8 cellular contexts compared by ENCODE assay signal in genomic region chr1:9110669-9111356, GRCh38. TPM values are rescaled to one million over a fixed set of nuclear protein-coding genes. Genes with fewer than 3 reads are reported as not detected.
DNase-seq lines count a peak whose midpoint lies in the region; ATAC-seq and TF ChIP-seq lines count a peak whose summit lies in the region.

No MANE protein-coding gene starts in this region.

- no peaks in the 10 kb centered on the region for H4K20me1 ChIP-seq in PC-3 (ENCODE audit: low read length)

- H3K4me1 ChIP-seq in PC-3 (ENCODE audit: insufficient read depth, low read length) (peaks cover 26% of the 10 kb centered on the region), esophagus muscularis mucosa (peaks cover 9 to 24% (median 17%) of the 10 kb centered on the region in 4 donors)
- H3K4me1 ChIP-seq in naive thymus-derived CD4-positive, alpha-beta T cell (ENCODE audit: control insufficient read depth in 2 of 2, insufficient read depth in 2 of 2, low read length in 2 of 2), result no peaks in the 10 kb centered on the region

- POLR2A ChIA-PET in PC-3 (lab: Charles Lee; ENCODE audit: unreplicated experiment), result no interaction called here
- POLR2A ChIA-PET in naive thymus-derived CD4-positive, alpha-beta T cell (lab: Charles Lee), result no interaction called here

- ATAC-seq in PC-3 (peak; percentile 80), HG02870 (IDR thresholded peaks at IDR 0.05; ENCODE audit: unreplicated experiment) (no peak)
- peak; percentile 94 for ATAC-seq in naive thymus-derived CD4-positive, alpha-beta T cell

- peaks cover 0 to 27% (median 6%) of the 10 kb centered on the region in 7 donors for H3K4me1 Mint-ChIP-seq in naive thymus-derived CD4-positive, alpha-beta T cell

- no peak for TF ChIP-seq EP300 in esophagus muscularis mucosa (IDR thresholded peaks at IDR 0.05)

- intact Hi-C loops in PC-3 (cut with micrococcal nuclease) (loop anchor here (1.0 kb wide), 1 partner anchor 85 kb away; no protein-coding TSS in a partner anchor), esophagus muscularis mucosa (cut with DNase I) (loop anchor here (2.0 kb wide), 1 partner anchor 86 kb away; no protein-coding TSS in a partner anchor)
- intact Hi-C loops in naive thymus-derived CD4-positive, alpha-beta T cell (cut with micrococcal nuclease), result loop anchor here (1.0 to 2.0 kb wide), 4 partner anchors 31 to 380 kb away; no protein-coding TSS in a partner anchor

- H2AFZ ChIP-seq in PC-3 (ENCODE audit: low read length), result no peak overlapping the region

- peaks cover 3% of the 10 kb centered on the region; the same call in 1 of the 2 replicates for H3K79me2 ChIP-seq in PC-3 (ENCODE audit: low read length)

- in situ Hi-C loops in Caki2 (cut with HindIII; ENCODE audit: low pct_unique_long_range_greater_than_20kb, low sequenced_read_pairs), result no loop called here

- H3K4me3 Mint-ChIP-seq in naive thymus-derived CD4-positive, alpha-beta T cell, result no peak overlapping the region

- peak; percentile 94 for TF ChIP-seq CTCF in PC-3 (conservative IDR thresholded peaks at IDR 0.05; ENCODE audit: low read depth, low read length)
- TF ChIP-seq CTCF in esophagus muscularis mucosa (IDR thresholded peaks at IDR 0.05), result peak; percentile 89 to 95 (median 91)

- CTCF ChIA-PET in PC-3 (lab: Charles Lee), result interaction anchor here (0.6 to 1.0 kb wide), 5 partner anchors 31 to 380 kb away, joined by 3 to 9 read pairs (median 3); partner anchors contain the start of gene H6PD
- CTCF ChIA-PET in naive thymus-derived CD4-positive, alpha-beta T cell (lab: Charles Lee), result interaction anchor here (0.5 to 2.8 kb wide), 11 partner anchors 8 to 363 kb away, joined by 3 to 20 read pairs (median 4); no protein-coding TSS in a partner anchor

- H3K9ac ChIP-seq in PC-3 (ENCODE audit: low read length), result peak overlapping the region; percentile 68

- 39% methylated on average over 14 of the region's 18 CpGs for WGBS in esophagus muscularis mucosa

- H3K36me3 ChIP-seq in PC-3 (ENCODE audit: low read depth, low read length) (no peaks in the 10 kb centered on the region), esophagus muscularis mucosa (peaks cover 0 to 22% (median 16%) of the 10 kb centered on the region in 4 donors)
- H3K36me3 ChIP-seq in naive thymus-derived CD4-positive, alpha-beta T cell (ENCODE audit: control insufficient read depth in 2 of 3, insufficient read depth in 3 of 3, low read length in 3 of 3), result peaks cover 0 to 5% (median 0%) of the 10 kb centered on the region in 3 experiments

- no peak for TF ChIP-seq POLR2A in esophagus muscularis mucosa (IDR thresholded peaks at IDR 0.05; ENCODE audit: low read depth)

- H3K36me3 Mint-ChIP-seq in naive thymus-derived CD4-positive, alpha-beta T cell, result peaks cover 0 to 15% (median 0%) of the 10 kb centered on the region in 5 donors

- DNase-seq in Caki2 (ENCODE audit: low read depth) (peak; percentile 88), HPDE6-E6E7 (ENCODE audit: extremely low spot score) (peak; percentile 79), PC-3 (peak; percentile 91), activated T-cell treated with anti-CD3 and anti-CD28 coated beads for 48 hours (ENCODE audit: low read depth) (peak; percentile 83), esophagus muscularis mucosa (ENCODE audit: extremely low spot score) (peak; percentile 97)
- peak; percentile 63 to 88 (median 79) for DNase-seq in naive thymus-derived CD4-positive, alpha-beta T cell
- peak; percentile 69 to 71 for DNase-seq in stimulated activated CD8-positive, alpha-beta memory T cell treated with anti-CD3 and anti-CD28 coated beads, Interleukin-7, amount 100 ng/mL, for 4 hours (ENCODE audit: low read depth in 2 of 2)

- no peaks in the 10 kb centered on the region for H3K27me3 Mint-ChIP-seq in naive thymus-derived CD4-positive, alpha-beta T cell

- H3K4me2 ChIP-seq in PC-3 (ENCODE audit: low read length), result no peak overlapping the region

- H3K27ac Mint-ChIP-seq in naive thymus-derived CD4-positive, alpha-beta T cell, result no peak overlapping the region

- H3K9me2 ChIP-seq in PC-3 (replicated peaks; ENCODE audit: low read length), result no peaks in the 10 kb centered on the region

- H3K9me3 ChIP-seq in PC-3 (ENCODE audit: low read length) (no peaks in the 10 kb centered on the region), esophagus muscularis mucosa (no peaks in the 10 kb centered on the region)
- no peaks in the 10 kb centered on the region for H3K9me3 ChIP-seq in naive thymus-derived CD4-positive, alpha-beta T cell (ENCODE audit: control insufficient read depth in 2 of 3, low read length in 3 of 3)

- no peaks in the 10 kb centered on the region for H3F3A ChIP-seq in PC-3 (ENCODE audit: low read length, unreplicated experiment)

- no peaks in the 10 kb centered on the region for H3K9me3 Mint-ChIP-seq in naive thymus-derived CD4-positive, alpha-beta T cell

- no peak overlapping the region for H3K4me3 ChIP-seq in PC-3 (ENCODE audit: low read length)
- H3K4me3 ChIP-seq in esophagus muscularis mucosa, result no peak overlapping the region
- H3K4me3 ChIP-seq in naive thymus-derived CD4-positive, alpha-beta T cell (ENCODE audit: low read length), result no peak overlapping the region

- no peaks in the 10 kb centered on the region for H3K27me3 ChIP-seq in PC-3 (ENCODE audit: low read length)
- no peaks in the 10 kb centered on the region for H3K27me3 ChIP-seq in esophagus muscularis mucosa
- no peaks in the 10 kb centered on the region for H3K27me3 ChIP-seq in naive thymus-derived CD4-positive, alpha-beta T cell (ENCODE audit: control insufficient read depth in 2 of 2, insufficient read depth in 2 of 2, low read length in 2 of 2)

- BruUV-seq in PC-3 (replicated peaks; lab: Mats Ljungman, UMichigan), result no TSS peak

- H3K27ac ChIP-seq in PC-3 (ENCODE audit: low read length) (peak overlapping the region; percentile 95), esophagus muscularis mucosa (replicated peaks in 1 of 4) (no peak overlapping the region)
- H3K27ac ChIP-seq in naive thymus-derived CD4-positive, alpha-beta T cell (ENCODE audit: low read depth, low read length), result no peak overlapping the region

RNA-seq across cellular contexts. Expression of gene GPR157, which starts 18.1 kb away (rescaled TPM):
- total RNA-seq in Caki2 (2014; rRNA removed; shearing (Covaris generic); ENCODE audit: low replicate concordance), result 3.5 and 6.4 TPM in 2 replicates
- 7.3 and 7.9 TPM in 2 replicates for total RNA-seq in PC-3 (2014; rRNA removed)
- total RNA-seq in esophagus muscularis mucosa, result 1 to 10 TPM; 2.5 to 8.4 (median 3.8) TPM
- 10 to 100 TPM in 2 of 5 experiments, 1 to 10 TPM in 3; 4.0 to 14.1 (median 5.9) TPM for total RNA-seq in naive thymus-derived CD4-positive, alpha-beta T cell
- polyA plus RNA-seq in naive thymus-derived CD4-positive, alpha-beta T cell, result 1 to 10 TPM; 1.4 to 2.0 TPM

RNA-seq across cellular contexts. Expression of gene SLC2A5, which starts 41.4 kb away (rescaled TPM):
- 0.03 TPM in 1 of 2 replicates, not detected in the other for total RNA-seq in Caki2 (2014; rRNA removed; shearing (Covaris generic); ENCODE audit: low replicate concordance)
- total RNA-seq in PC-3 (2014; rRNA removed), result not detected in 2 replicates
- total RNA-seq in esophagus muscularis mucosa, result 1 to 10 TPM in 1 of 4 donors, under 1 TPM in 2, not detected in 1; 0.06 to 2.0 (median 0.57) TPM
- total RNA-seq in naive thymus-derived CD4-positive, alpha-beta T cell, result 1 to 10 TPM in 1 of 5 experiments, under 1 TPM in 3, not detected in 1; 0.08 to 1.1 (median 0.14) TPM
- polyA plus RNA-seq in naive thymus-derived CD4-positive, alpha-beta T cell, result not detected
